10 cellular contexts compared by ENCODE assay signal in the genomic region with DNA sequence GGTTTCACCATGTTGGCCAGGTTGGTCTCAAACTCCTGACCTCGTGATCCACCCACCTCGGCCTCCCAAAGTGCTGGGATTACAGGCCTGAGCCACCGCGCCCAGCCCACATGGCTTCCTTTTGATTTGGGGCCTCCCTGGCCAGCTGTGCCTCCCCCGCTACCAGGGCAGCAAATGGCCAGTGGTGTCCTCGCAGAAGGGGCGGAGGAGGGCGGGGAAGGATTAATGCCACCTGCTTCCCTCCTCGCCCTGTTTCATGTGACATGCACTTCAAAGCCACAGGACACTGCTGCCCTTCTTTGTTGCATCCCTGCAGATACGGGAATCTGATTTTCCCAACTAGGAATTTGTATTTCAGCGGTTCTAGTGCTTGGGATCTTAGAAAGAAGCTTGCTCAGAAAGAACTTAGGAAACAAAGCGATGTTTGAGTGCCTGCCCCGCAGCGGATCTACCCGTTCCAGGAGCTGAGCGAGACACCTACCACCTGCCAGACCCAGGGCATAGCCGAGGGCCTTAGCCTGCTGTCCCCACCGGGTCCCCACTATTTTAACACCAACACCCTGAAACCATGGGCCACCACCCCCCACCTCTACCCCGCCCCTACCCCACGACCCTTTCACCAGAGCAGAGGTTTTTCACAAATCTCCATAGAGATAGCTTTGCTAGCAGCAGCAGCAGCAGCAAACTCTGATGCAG. TPM values are rescaled to one million over a fixed set of nuclear protein-coding genes. Genes with fewer than 3 reads are reported as not detected.
DNase-seq lines count a peak whose midpoint lies in the region; ATAC-seq and TF ChIP-seq lines count a peak whose summit lies in the region.
"Had no signal": no experiment of that assay in that cellular context is flagged by ENCODE, and none has a peak within 500 bp of the region (broad histone marks: within the 10 kb centered on the region; RNA-seq: fewer than 3 reads in every experiment).

No MANE protein-coding gene starts in this region.

- no peak for TF ChIP-seq RAD21 in SK-N-SH (IDR thresholded peaks at IDR 0.05; ENCODE audit: low read length)

- no peak overlapping the region for H4K8ac ChIP-seq in mesendoderm (ENCODE audit: low read depth, low read length)

- peak overlapping the region; percentile 53 for H3K56ac ChIP-seq in mesendoderm (ENCODE audit: low read length)

- no peak overlapping the region for H3K27ac Mint-ChIP-seq in Calu3 (ENCODE audit: unreplicated experiment)
- H3K27ac Mint-ChIP-seq in naive thymus-derived CD8-positive, alpha-beta T cell = no peak overlapping the region
- H3K27ac Mint-ChIP-seq: T-helper 1 cell treated with Interleukin-12 subunit alpha and Interleukin-12 subunit beta and Interleukin-4 antibody, amounts not matched to agents 30 μg/mL and 1 μg/mL, for 36 hours had no signal

- H4K20me1 ChIP-seq in SK-N-SH (ENCODE audit: insufficient read depth) = no peaks in the 10 kb centered on the region

- no peaks in the 10 kb centered on the region for H3K36me3 Mint-ChIP-seq in Calu3 (ENCODE audit: insufficient read depth, unreplicated experiment)
- no peaks in the 10 kb centered on the region for H3K36me3 Mint-ChIP-seq in naive thymus-derived CD8-positive, alpha-beta T cell

- no peak overlapping the region for H2BK5ac ChIP-seq in mesendoderm (ENCODE audit: low read length)

- no peak overlapping the region for H4K5ac ChIP-seq in mesendoderm (ENCODE audit: low read length)

- H2BK120ac ChIP-seq in mesendoderm (ENCODE audit: low read depth, low read length) = no peak overlapping the region

- no peak overlapping the region for H3K9ac ChIP-seq in SK-N-SH
- no peak overlapping the region for H3K9ac ChIP-seq in mesendoderm (ENCODE audit: low read length)

- H3K79me1 ChIP-seq in mesendoderm (ENCODE audit: low read length) = no peaks in the 10 kb centered on the region

- no peak overlapping the region for H3K27ac ChIP-seq in HEK293 (ENCODE audit: extremely low read depth, low read depth, low read length)
- H3K27ac ChIP-seq in SK-N-SH (ENCODE audit: low read depth in 2 of 2, low read length in 1 of 2) = peak overlapping the region in 1 of 2 experiments; percentile 99; a peak in 2 of 4 replicates
- no peak overlapping the region for H3K27ac ChIP-seq in mesendoderm (ENCODE audit: low read depth, low read length)

- no peak overlapping the region for H3K23ac ChIP-seq in mesendoderm (ENCODE audit: low read length)

- POLR2A ChIA-PET in HEK293 (lab: Yijun Ruan, JAX) = no interaction called here
- POLR2A ChIA-PET in SK-N-SH (lab: Yijun Ruan, JAX) = interaction anchor here (0.6 to 3.9 kb wide), 41 partner anchors 14 to 654 kb away, joined by 3 to 30 read pairs (median 4); a partner anchor contains a TSS
- POLR2A ChIA-PET in naive thymus-derived CD8-positive, alpha-beta T cell (lab: Charles Lee) = interaction anchor here (0.6 kb wide), 1 partner anchor 42 kb away, joined by 5 read pairs; no protein-coding TSS in a partner anchor

- H3K18ac ChIP-seq in mesendoderm (ENCODE audit: low read length) = peak overlapping the region; percentile 44

- H2BK15ac ChIP-seq in mesendoderm (replicated peaks; ENCODE audit: low read depth) = no peak overlapping the region

- no peaks in the 10 kb centered on the region for H3K79me2 ChIP-seq in SK-N-SH (ENCODE audit: insufficient read depth)
- no peaks in the 10 kb centered on the region for H3K79me2 ChIP-seq in mesendoderm (ENCODE audit: control insufficient read depth, insufficient read depth, low read length)

- no peak for TF ChIP-seq EP300 in SK-N-SH (IDR thresholded peaks at IDR 0.05; ENCODE audit: borderline replicate concordance in 1 of 2, low read depth in 1 of 2, low read length in 1 of 2)

- peak overlapping the region; percentile 48 for H3K4me2 ChIP-seq in SK-N-SH
- no peak overlapping the region for H3K4me2 ChIP-seq in mesendoderm (ENCODE audit: low read length)

- H3K9me3 ChIP-seq in BE2C (no peaks in the 10 kb centered on the region), HEK293 (ENCODE audit: control insufficient read depth, insufficient read depth, low read depth, low read length) (no peaks in the 10 kb centered on the region), SK-N-SH (no peaks in the 10 kb centered on the region)

- H2AK5ac ChIP-seq in mesendoderm (ENCODE audit: low read length) = no peak overlapping the region

- no peaks in the 10 kb centered on the region for H3K9me3 Mint-ChIP-seq in Calu3 (ENCODE audit: low read depth, unreplicated experiment)
- no peaks in the 10 kb centered on the region for H3K9me3 Mint-ChIP-seq in naive thymus-derived CD8-positive, alpha-beta T cell
- H3K9me3 Mint-ChIP-seq: T-helper 1 cell treated with Interleukin-12 subunit alpha and Interleukin-12 subunit beta and Interleukin-4 antibody, amounts not matched to agents 30 μg/mL and 1 μg/mL, for 36 hours had no signal

- ATAC-seq in GM21360 (IDR thresholded peaks at IDR 0.05; ENCODE audit: unreplicated experiment) = no peak
- ATAC-seq in naive thymus-derived CD8-positive, alpha-beta T cell = no peak

- H3K4me1 ChIP-seq in BE2C (peaks cover 27% of the 10 kb centered on the region), HEK293 (ENCODE audit: control insufficient read depth, insufficient read depth, low read length) (peaks cover 3% of the 10 kb centered on the region; the same call in 1 of the 2 replicates), SK-N-SH (ENCODE audit: control insufficient read depth in 1 of 2, insufficient read depth in 2 of 2, low read depth in 1 of 2, low read length in 1 of 2) (peaks cover 0 to 40% of the 10 kb centered on the region in 2 experiments; a peak in 3 of 4 replicates), mesendoderm (ENCODE audit: control insufficient read depth, low read depth, low read length) (peaks cover 7% of the 10 kb centered on the region)

- DNase-seq in BE2C (peak; percentile 66), SK-N-SH (peak; percentile 51), mesendoderm (peak; percentile 26), Calu3 (no peak), kidney tubule cell (ENCODE audit: low spot score) (no peak)
- no peak for DNase-seq in naive thymus-derived CD8-positive, alpha-beta T cell
- DNase-seq: amniotic stem cell had no signal

- no peaks in the 10 kb centered on the region for H3K4me1 Mint-ChIP-seq in Calu3 (ENCODE audit: low read depth, unreplicated experiment)
- peaks cover 0 to 7% (median 5%) of the 10 kb centered on the region in 4 donors for H3K4me1 Mint-ChIP-seq in naive thymus-derived CD8-positive, alpha-beta T cell

- no peaks in the 10 kb centered on the region for H3F3A ChIP-seq in SK-N-SH (replicated peaks; ENCODE audit: insufficient read depth)

- peak overlapping the region; percentile 47; the same call in 1 of the 2 replicates for H2AFZ ChIP-seq in SK-N-SH (ENCODE audit: low read depth)

- no peak overlapping the region for H3K4ac ChIP-seq in mesendoderm (ENCODE audit: low read depth, low read length)

- BruUV-seq in Calu3 (replicated peaks; lab: Mats Ljungman, UMichigan) = no TSS peak

- H3K36me3 ChIP-seq in BE2C (no peaks in the 10 kb centered on the region), HEK293 (ENCODE audit: control insufficient read depth in 2 of 2, insufficient read depth in 1 of 2, low read length in 2 of 2) (no peaks in the 10 kb centered on the region), SK-N-SH (replicated peaks in 1 of 2; ENCODE audit: control insufficient read depth in 1 of 2, insufficient read depth in 2 of 2, low read length in 1 of 2) (no peaks in the 10 kb centered on the region), mesendoderm (ENCODE audit: control insufficient read depth, insufficient read depth, low read length) (no peaks in the 10 kb centered on the region)

- CTCF ChIA-PET in HEK293 (lab: Yijun Ruan, JAX) (interaction anchor here (0.6 to 4.8 kb wide), 78 partner anchors 9 to 963 kb away, joined by 3 to 162 read pairs (median 4); no protein-coding TSS in a partner anchor), SK-N-SH (lab: Yijun Ruan, JAX) (interaction anchor here (0.6 to 6.5 kb wide), 140 partner anchors 11 to 805 kb away, joined by 3 to 141 read pairs (median 8); a partner anchor contains a TSS), Calu3 (lab: Charles Lee) (interaction anchor here (0.7 to 0.8 kb wide), 2 partner anchors 27 to 390 kb away, joined by 5 read pairs; no protein-coding TSS in a partner anchor)

- no peaks in the 10 kb centered on the region for H3K27me3 ChIP-seq in BE2C
- peaks cover 19% of the 10 kb centered on the region for H3K27me3 ChIP-seq in SK-N-SH (ENCODE audit: insufficient read depth)
- no peaks in the 10 kb centered on the region for H3K27me3 ChIP-seq in mesendoderm (ENCODE audit: insufficient read depth, low read length, poor library complexity)

- no peak overlapping the region for H3K4me3 Mint-ChIP-seq in Calu3 (ENCODE audit: low read depth, unreplicated experiment)
- H3K4me3 Mint-ChIP-seq in naive thymus-derived CD8-positive, alpha-beta T cell = peak overlapping the region in 1 of 10 donors; percentile 3
- H3K4me3 Mint-ChIP-seq: T-helper 1 cell treated with Interleukin-12 subunit alpha and Interleukin-12 subunit beta and Interleukin-4 antibody, amounts not matched to agents 30 μg/mL and 1 μg/mL, for 36 hours had no signal

- peaks cover 30% of the 10 kb centered on the region for H3K27me3 Mint-ChIP-seq in Calu3 (ENCODE audit: unreplicated experiment)
- peaks cover 0 to 14% (median 5%) of the 10 kb centered on the region in 5 donors for H3K27me3 Mint-ChIP-seq in naive thymus-derived CD8-positive, alpha-beta T cell

- peak overlapping the region; percentile 43 for H3K4me3 ChIP-seq in BE2C (ENCODE audit: low read depth, low read length)
- H3K4me3 ChIP-seq in HEK293 (ENCODE audit: low read depth, low read length) = no peak overlapping the region
- peak overlapping the region in 1 of 2 experiments; percentile 55; a peak in 2 of 4 replicates for H3K4me3 ChIP-seq in SK-N-SH (ENCODE audit: low read depth in 2 of 2, low read length in 1 of 2)
- no peak overlapping the region for H3K4me3 ChIP-seq in mesendoderm (ENCODE audit: low read length)

- intact Hi-C loops in Calu3 (cut with micrococcal nuclease; ENCODE audit: unreplicated experiment) = no loop called here

- no peaks in the 10 kb centered on the region for H3K9me2 ChIP-seq in SK-N-SH

- WGBS in SK-N-SH (ENCODE audit: low lambda C conversion rate) = 65% methylated on average over 20 of the region's 20 CpGs
- no CpG with 5 or more reads among the region's 20 CpGs for WGBS in mesendoderm (ENCODE audit: extremely low coverage, insufficient coverage, low lambda C conversion rate)

- TF ChIP-seq CTCF in BE2C (IDR thresholded peaks at IDR 0.05; ENCODE audit: low read depth, low read length) (no peak), HEK293 (tag by site-specific recombination; IDR thresholded peaks at IDR 0.05) (no peak), SK-N-SH (IDR thresholded peaks at IDR 0.05) (no peak), Calu3 (IDR thresholded peaks at IDR 0.05; ENCODE audit: unreplicated experiment) (no peak)

TF ChIP-seq in SK-N-SH, 30 proteins besides CTCF, POLR2A, EP300 and RAD21 (continues in another document):
- no peak for TF ChIP-seq TCF12 (IDR thresholded peaks at IDR 0.05)

RNA-seq across cellular contexts. Expression of a gene that starts 37.7 kb away (rescaled TPM):
- polyA plus RNA-seq in BE2C (2012; ENCODE audit: insufficient read depth, insufficient read length, low read depth) = not detected
- not detected in 2 replicates for polyA plus RNA-seq in SK-N-SH (2012; rRNA removed)
- not detected in 2 replicates for polyA plus RNA-seq in SK-N-SH (2012; cell fraction: cytosol; rRNA removed)
- not detected in 2 replicates for polyA plus RNA-seq in SK-N-SH (2012; cell fraction: nucleus; rRNA removed)
- 0.10 TPM for polyA plus RNA-seq in mesendoderm (2013, experiment 1 of 2)
- 0.06 TPM for polyA plus RNA-seq in mesendoderm (2013, experiment 2 of 2)
- not detected in 2 replicates for total RNA-seq in Calu3 (2022)
- total RNA-seq in naive thymus-derived CD8-positive, alpha-beta T cell = not detected
- polyA plus RNA-seq in naive thymus-derived CD8-positive, alpha-beta T cell = not detected

Comparison
In these comparisons a context has a peak if more than half of its experiments do, and no peak if none do; other contexts are left out.
1. DNase-seq: peak in BE2C (single experiment), SK-N-SH (single experiment) and mesendoderm (single experiment); none in Calu3 (single experiment), naive thymus-derived CD8-positive, alpha-beta T cell (0 of 10) and kidney tubule cell (single experiment).